ENCODE assay signal across 8 cellular contexts in genomic region chr12:113056381-113056630, GRCh38. TPM values are rescaled to one million over a fixed set of nuclear protein-coding genes. Genes with fewer than 3 reads are reported as not detected.
DNase-seq lines count a peak whose midpoint lies in the region; ATAC-seq lines count a peak whose summit lies in the region.

No MANE protein-coding gene starts in this region.

- H3K4me1 Mint-ChIP-seq in T-helper 17 cell = peaks cover 25% of the 10 kb centered on the region

- no peaks in the 10 kb centered on the region for H3K27me3 Mint-ChIP-seq in T-helper 17 cell

- peak overlapping the region; percentile 81 for H3K27ac Mint-ChIP-seq in T-helper 17 cell

- peak overlapping the region; percentile 88 for H3K4me3 Mint-ChIP-seq in T-helper 17 cell

- H3K9me3 ChIP-seq in T-helper 17 cell (ENCODE audit: control insufficient read depth, low read length, poor library complexity, severe bottlenecking) = no peaks in the 10 kb centered on the region
- H3K9me3 ChIP-seq in iPS DF 6.9 (ENCODE audit: control insufficient read depth, insufficient read depth, low read length) = no peaks in the 10 kb centered on the region
- no peaks in the 10 kb centered on the region for H3K9me3 ChIP-seq in skeletal muscle tissue (ENCODE audit: control insufficient read depth in 3 of 3, low read length in 3 of 3)

- H3K27me3 ChIP-seq in H7 (ENCODE audit: control insufficient read depth, insufficient read depth, low read length) (peaks cover 27% of the 10 kb centered on the region), iPS DF 6.9 (ENCODE audit: control insufficient read depth, insufficient read depth, low read length) (peaks cover 9% of the 10 kb centered on the region; the same call in 1 of the 2 replicates), skeletal muscle tissue (ENCODE audit: control insufficient read depth in 3 of 3, insufficient read depth in 3 of 3, low read length in 3 of 3) (peaks cover 40 to 58% (median 50%) of the 10 kb centered on the region in 3 donors)

- H3K4me3 ChIP-seq in H7 (ENCODE audit: insufficient read depth, low read depth, low read length) (peak overlapping the region; percentile 62), iPS DF 6.9 (ENCODE audit: low read length) (peak overlapping the region; percentile 48; the same call in 1 of the 2 replicates), skeletal muscle tissue (ENCODE audit: low read length in 3 of 3) (peak overlapping the region in 2 of 3 donors; percentile 32 to 43)

- peak; percentile 3 for ATAC-seq in T-helper 17 cell
- ATAC-seq in GM21515 (IDR thresholded peaks at IDR 0.05; ENCODE audit: unreplicated experiment) = no peak

- no peak for DNase-seq in H7
- DNase-seq in T-helper 17 cell = no peak
- DNase-seq in iPS DF 6.9 (ENCODE audit: low read depth, low spot score) = no peak
- no peak for DNase-seq in NCI-H1105 treated with DMSO at 0.1 percent for 48 hours (lab: John Stamatoyannopoulos, UW)
- DNase-seq in effector CD4-positive, alpha-beta T cell = no peak
- DNase-seq in DMS53 (lab: John Stamatoyannopoulos, UW) = no peak

- H3K36me3 ChIP-seq in H7 (replicated peaks; ENCODE audit: control insufficient read depth, insufficient read depth, low read length) = no peaks in the 10 kb centered on the region
- H3K36me3 ChIP-seq in iPS DF 6.9 (ENCODE audit: control insufficient read depth, insufficient read depth, low read length) = no peaks in the 10 kb centered on the region
- no peaks in the 10 kb centered on the region for H3K36me3 ChIP-seq in skeletal muscle tissue (ENCODE audit: control insufficient read depth in 3 of 3, insufficient read depth in 3 of 3, low read length in 3 of 3)

- H3K4me1 ChIP-seq in iPS DF 6.9 (ENCODE audit: control insufficient read depth, insufficient read depth, low read length) (no peaks in the 10 kb centered on the region; the same call in 1 of the 2 replicates), skeletal muscle tissue (ENCODE audit: control insufficient read depth in 3 of 3, insufficient read depth in 3 of 3, low read length in 3 of 3) (peaks cover 0 to 2% (median 0%) of the 10 kb centered on the region in 3 donors)

- WGBS in iPS DF 6.9 (ENCODE audit: insufficient coverage, insufficient read length) = no CpG with 5 or more reads among the region's 8 CpGs

- H3K36me3 Mint-ChIP-seq in T-helper 17 cell (ENCODE audit: low read depth) = no peaks in the 10 kb centered on the region

- no peak overlapping the region for H3K9ac ChIP-seq in skeletal muscle tissue (ENCODE audit: low read depth in 1 of 3, low read length in 3 of 3)

- H3K27ac ChIP-seq in iPS DF 6.9 (ENCODE audit: low read length) (no peak overlapping the region), skeletal muscle tissue (ENCODE audit: low read depth, low read length) (no peak overlapping the region)

RNA-seq across cellular contexts. Expression of gene DTX1, which starts 0.2 kb away (rescaled TPM):
- 1.00 and 2.5 TPM in 2 replicates for total RNA-seq in H7 (2014; rRNA removed; shearing (Covaris generic))
- 10 to 100 TPM; 20.7 to 27.7 TPM for total RNA-seq in T-helper 17 cell
- total RNA-seq in skeletal muscle tissue = 3.1 TPM
